37 cellular contexts compared by ENCODE assay signal in the genomic region with DNA sequence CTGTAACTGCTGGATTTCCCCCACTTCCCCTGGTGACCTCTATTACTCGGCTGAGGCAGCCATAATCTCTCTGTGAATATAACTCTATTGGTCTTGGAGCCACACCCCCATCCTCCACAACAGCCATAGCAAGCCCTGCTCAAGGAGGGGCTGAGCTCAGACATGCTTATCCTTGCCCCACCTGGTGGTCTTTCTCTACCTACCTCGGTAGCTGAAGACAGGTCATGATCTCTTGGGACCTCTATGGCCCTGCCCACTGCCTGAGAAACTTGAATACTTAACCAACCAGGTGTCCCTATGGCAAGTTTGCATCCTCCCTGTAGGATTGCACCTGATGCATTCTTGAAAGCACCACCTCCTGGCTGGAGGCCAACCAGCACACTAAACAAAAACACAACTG.
"Had no signal": no experiment of that assay in that cellular context is flagged by ENCODE, and none has a peak within 500 bp of the region (broad histone marks: within the 10 kb centered on the region; RNA-seq: fewer than 3 reads in every experiment).

No MANE protein-coding gene starts in this region.

- H3K4me2 ChIP-seq: PC-9 had no signal

- H2AFZ ChIP-seq: PC-9 had no signal

- H3K4me3 ChIP-seq: cardiac muscle cell, PC-9 had no signal

- H3K4me3 Mint-ChIP-seq: activated CD4-positive, alpha-beta memory T cell treated with anti-CD3 and anti-CD28 coated beads, Interleukin-2, amount 10 ng/mL, durations not matched to agents 7 days and 5 days; activated CD8-positive, alpha-beta memory T cell treated with anti-CD3 and anti-CD28 coated beads, Interleukin-2, amount 10 ng/mL, durations not matched to agents 7 days and 5 days; activated naive CD4-positive, alpha-beta T cell treated with anti-CD3 and anti-CD28 coated beads, Interleukin-2, amount 10 ng/mL, durations not matched to agents 7 days and 5 days; activated naive CD8-positive, alpha-beta T cell; activated naive CD8-positive, alpha-beta T cell treated with anti-CD3 and anti-CD28 coated beads, Interleukin-2, amount 50 U/mL, for 24 hours; central memory CD8-positive, alpha-beta T cell had no signal

- H3K4me1 Mint-ChIP-seq: activated CD4-positive, alpha-beta memory T cell treated with anti-CD3 and anti-CD28 coated beads, Interleukin-2, amount 10 ng/mL, durations not matched to agents 7 days and 5 days; activated CD8-positive, alpha-beta memory T cell treated with anti-CD3 and anti-CD28 coated beads, Interleukin-2, amount 10 ng/mL, durations not matched to agents 7 days and 5 days; activated naive CD4-positive, alpha-beta T cell treated with anti-CD3 and anti-CD28 coated beads, Interleukin-2, amount 10 ng/mL, durations not matched to agents 7 days and 5 days; activated naive CD8-positive, alpha-beta T cell treated with anti-CD3 and anti-CD28 coated beads, Interleukin-2, amount 50 U/mL, for 24 hours; central memory CD8-positive, alpha-beta T cell had no signal

- H3K27me3 ChIP-seq: brain microvascular endothelial cell, cardiac muscle cell had no signal

- ATAC-seq: activated CD8-positive, alpha-beta memory T cell treated with anti-CD3 and anti-CD28 coated beads, Interleukin-2, amount 10 ng/mL, durations not matched to agents 7 days and 5 days; activated naive CD8-positive, alpha-beta T cell treated with anti-CD3 and anti-CD28 coated beads, Interleukin-2, amount 50 U/mL, for 24 hours; Right ventricle myocardium inferior had no signal

- H3K27me3 Mint-ChIP-seq: activated CD4-positive, alpha-beta memory T cell treated with anti-CD3 and anti-CD28 coated beads, Interleukin-2, amount 10 ng/mL, durations not matched to agents 7 days and 5 days; activated CD8-positive, alpha-beta memory T cell treated with anti-CD3 and anti-CD28 coated beads, Interleukin-2, amount 10 ng/mL, durations not matched to agents 7 days and 5 days; activated naive CD4-positive, alpha-beta T cell treated with anti-CD3 and anti-CD28 coated beads, Interleukin-2, amount 10 ng/mL, durations not matched to agents 7 days and 5 days; activated naive CD8-positive, alpha-beta T cell; activated naive CD8-positive, alpha-beta T cell treated with anti-CD3 and anti-CD28 coated beads, Interleukin-2, amount 50 U/mL, for 24 hours; central memory CD8-positive, alpha-beta T cell had no signal

- DNase-seq: activated CD4-positive, alpha-beta memory T cell treated with anti-CD3 and anti-CD28 coated beads, Interleukin-2, amount 10 ng/mL, durations not matched to agents 7 days and 5 days; activated CD4-positive, alpha-beta T cell treated with anti-CD3 and anti-CD28 coated beads for 1 hour; activated CD4-positive, alpha-beta T cell treated with anti-CD3 and anti-CD28 coated beads for 48 hours; activated CD4-positive, CD25-positive, alpha-beta regulatory T cell; activated CD8-positive, alpha-beta memory T cell treated with anti-CD3 and anti-CD28 coated beads for 24 hours; activated CD8-positive, alpha-beta memory T cell treated with anti-CD3 and anti-CD28 coated beads, Interleukin-2, amount 10 ng/mL, durations not matched to agents 7 days and 5 days; activated CD8-positive, alpha-beta memory T cell treated with anti-CD3 and anti-CD28 coated beads, Interleukin-2, amount 50 U/mL, for 48 hours; activated effector memory CD4-positive, alpha-beta T cell treated with Interleukin-2 at 50 U/mL for 16 hours; activated naive CD4-positive, alpha-beta T cell treated with anti-CD3 and anti-CD28 coated beads, Interleukin-2, amount 10 ng/mL, durations not matched to agents 7 days and 5 days; activated naive CD8-positive, alpha-beta T cell treated with anti-CD3 and anti-CD28 coated beads, Interleukin-2, amount 50 U/mL, for 24 hours; activated T-cell treated with anti-CD3 and anti-CD28 coated beads, Interleukin-2, amount 50 U/mL, for 48 hours; anterior cingulate cortex; Karpas-422; NCI-H1048; NCI-H1105 treated with DMSO at 0.1 percent for 48 hours; NCI-H1436; NCI-H1694 treated with DMSO at 0.1 percent for 48 hours; NCI-H2029; NCI-H2171 treated with DMSO at 0.1 percent for 48 hours; NCI-H2227 treated with DMSO at 0.1 percent for 48 hours; NCI-H446 treated with DMSO at 0.1 percent for 48 hours; NCI-H524; NCI-H69; NK-92 treated with Interleukin-12 subunit alpha and Interleukin-12 subunit beta, amount 100 ng/mL, for 24 hours; PC-9; SIG-M5; SW 1271; T-helper 1 cell; T-helper 2 cell; T-helper 9 cell had no signal

- H3K36me3 ChIP-seq: brain microvascular endothelial cell, cardiac muscle cell had no signal

- H3K27ac ChIP-seq: brain microvascular endothelial cell, cardiac muscle cell, PC-9, RWPE1, VCaP had no signal

- H3K27ac Mint-ChIP-seq: activated CD4-positive, alpha-beta memory T cell treated with anti-CD3 and anti-CD28 coated beads, Interleukin-2, amount 10 ng/mL, durations not matched to agents 7 days and 5 days; activated CD8-positive, alpha-beta memory T cell treated with anti-CD3 and anti-CD28 coated beads, Interleukin-2, amount 10 ng/mL, durations not matched to agents 7 days and 5 days; activated naive CD4-positive, alpha-beta T cell treated with anti-CD3 and anti-CD28 coated beads, Interleukin-2, amount 10 ng/mL, durations not matched to agents 7 days and 5 days; activated naive CD8-positive, alpha-beta T cell; activated naive CD8-positive, alpha-beta T cell treated with anti-CD3 and anti-CD28 coated beads, Interleukin-2, amount 50 U/mL, for 24 hours had no signal

- H3K36me3 Mint-ChIP-seq: activated CD8-positive, alpha-beta memory T cell treated with anti-CD3 and anti-CD28 coated beads, Interleukin-2, amount 10 ng/mL, durations not matched to agents 7 days and 5 days; activated naive CD4-positive, alpha-beta T cell treated with anti-CD3 and anti-CD28 coated beads, Interleukin-2, amount 10 ng/mL, durations not matched to agents 7 days and 5 days; activated naive CD8-positive, alpha-beta T cell had no signal
